23 cellular contexts compared by ENCODE assay signal in genomic region chr9:98306384-98307145, GRCh38. TPM values are rescaled to one million over a fixed set of nuclear protein-coding genes. Genes with fewer than 3 reads are reported as not detected.
DNase-seq lines count a peak whose midpoint lies in the region; ATAC-seq and TF ChIP-seq lines count a peak whose summit lies in the region.
"Had no signal": no experiment of that assay in that cellular context is flagged by ENCODE, and none has a peak within 500 bp of the region (broad histone marks: within the 10 kb centered on the region; RNA-seq: fewer than 3 reads in every experiment).

No MANE protein-coding gene starts in this region.

- TF ChIP-seq CTCF in heart right ventricle (IDR thresholded peaks at IDR 0.05) (no peak), glutamatergic neuron (IDR thresholded peaks at IDR 0.05; ENCODE audit: partially characterized antibody, unreplicated experiment) (no peak)

- peak overlapping the region; percentile 93 for H3K27ac Mint-ChIP-seq in glutamatergic neuron (ENCODE audit: unreplicated experiment)
- H3K27ac Mint-ChIP-seq: activated CD8-positive, alpha-beta memory T cell treated with anti-CD3 and anti-CD28 coated beads, Interleukin-2, amount 10 ng/mL, durations not matched to agents 7 days and 5 days; activated naive CD4-positive, alpha-beta T cell treated with anti-CD3 and anti-CD28 coated beads, Interleukin-2, amount 50 U/mL, for 24 hours; memory B cell; T-helper 1 cell treated with Interleukin-12 subunit alpha and Interleukin-12 subunit beta and Interleukin-4 antibody, amounts not matched to agents 30 μg/mL and 1 μg/mL, for 36 hours had no signal

- no peaks in the 10 kb centered on the region for H3K36me3 ChIP-seq in heart right ventricle
- H3K36me3 ChIP-seq: BLaER1 treated with 17β-estradiol and CSF1 and Interleukin-3, amounts not matched to agents 10 nM and 100 nM; stomach; tibial nerve had no signal

- H3K36me3 Mint-ChIP-seq in glutamatergic neuron (ENCODE audit: unreplicated experiment) = peaks cover 4% of the 10 kb centered on the region
- H3K36me3 Mint-ChIP-seq: activated CD8-positive, alpha-beta memory T cell treated with anti-CD3 and anti-CD28 coated beads, Interleukin-2, amount 10 ng/mL, durations not matched to agents 7 days and 5 days; activated naive CD4-positive, alpha-beta T cell treated with anti-CD3 and anti-CD28 coated beads, Interleukin-2, amount 50 U/mL, for 24 hours; memory B cell; naive B cell had no signal

- ATAC-seq in heart right ventricle (peak in 6 of 8 donors; percentile 53 to 81 (median 72)), left cardiac atrium (no peak), HG03571 (IDR thresholded peaks at IDR 0.05; ENCODE audit: unreplicated experiment) (no peak)
- ATAC-seq: activated CD8-positive, alpha-beta memory T cell treated with anti-CD3 and anti-CD28 coated beads, Interleukin-2, amount 10 ng/mL, durations not matched to agents 7 days and 5 days had no signal

- peaks cover 0 to 16% (median 6%) of the 10 kb centered on the region in 9 donors for H3K4me1 ChIP-seq in heart right ventricle
- H3K4me1 ChIP-seq: BLaER1 treated with 17β-estradiol and CSF1 and Interleukin-3, amounts not matched to agents 10 nM and 100 nM had no signal

- intact Hi-C loops in heart right ventricle (cut with DNase I) (no loop called here), left cardiac atrium (cut with DNase I) (no loop called here)

- WGBS in heart right ventricle, 2 donors = 35 to 43% methylated on average over 7 of the region's 7 CpGs

- H3K27me3 ChIP-seq in heart right ventricle = no peaks in the 10 kb centered on the region
- H3K27me3 ChIP-seq: BLaER1 treated with 17β-estradiol and CSF1 and Interleukin-3, amounts not matched to agents 10 nM and 100 nM; stomach; tibial nerve had no signal

- H3K9me3 ChIP-seq in heart right ventricle = no peaks in the 10 kb centered on the region
- H3K9me3 ChIP-seq: BLaER1 treated with 17β-estradiol and CSF1 and Interleukin-3, amounts not matched to agents 10 nM and 100 nM; stomach; tibial nerve had no signal

- H3K27me3 Mint-ChIP-seq in glutamatergic neuron (ENCODE audit: unreplicated experiment) = peaks cover 19% of the 10 kb centered on the region
- H3K27me3 Mint-ChIP-seq: activated CD8-positive, alpha-beta memory T cell treated with anti-CD3 and anti-CD28 coated beads, Interleukin-2, amount 10 ng/mL, durations not matched to agents 7 days and 5 days; activated naive CD4-positive, alpha-beta T cell treated with anti-CD3 and anti-CD28 coated beads, Interleukin-2, amount 50 U/mL, for 24 hours had no signal

- H3K4me3 ChIP-seq in heart right ventricle = no peak overlapping the region
- H3K4me3 ChIP-seq: BLaER1 treated with 17β-estradiol and CSF1 and Interleukin-3, amounts not matched to agents 10 nM and 100 nM; stomach; tibial nerve had no signal

- DNase-seq in heart right ventricle (peak in 1 of 2 donors; percentile 10), left cardiac atrium (no peak), SK-N-DZ (ENCODE audit: low spot score) (peak; percentile 90), glutamatergic neuron (peak; percentile 51), pons (ENCODE audit: low spot score) (no peak), NCI-H187 (lab: John Stamatoyannopoulos, UW) (no peak)
- DNase-seq in activated CD4-positive, alpha-beta T cell treated with anti-CD3 and anti-CD28 coated beads, Interleukin-2, amount 50 U/mL, for 48 hours = no peak
- DNase-seq: activated CD4-positive, alpha-beta T cell treated with anti-CD3 and anti-CD28 coated beads for 48 hours; activated CD8-positive, alpha-beta memory T cell treated with anti-CD3 and anti-CD28 coated beads, Interleukin-2, amount 10 ng/mL, durations not matched to agents 7 days and 5 days; Calu3; erythroblast; GOT3; kidney; naive B cell; NCI-H1105; right cardiac atrium; stomach had no signal

- peak overlapping the region in 2 of 10 donors; percentile 22 to 44 for H3K27ac ChIP-seq in heart right ventricle
- H3K27ac ChIP-seq: BLaER1 treated with 17β-estradiol and CSF1 and Interleukin-3, amounts not matched to agents 10 nM and 100 nM; stomach; tibial nerve had no signal

- H3K4me1 Mint-ChIP-seq in glutamatergic neuron (ENCODE audit: low read depth, unreplicated experiment) = peaks cover 23% of the 10 kb centered on the region
- H3K4me1 Mint-ChIP-seq: activated CD8-positive, alpha-beta memory T cell treated with anti-CD3 and anti-CD28 coated beads, Interleukin-2, amount 10 ng/mL, durations not matched to agents 7 days and 5 days; activated naive CD4-positive, alpha-beta T cell treated with anti-CD3 and anti-CD28 coated beads, Interleukin-2, amount 50 U/mL, for 24 hours; memory B cell; naive B cell had no signal

- peaks cover 16% of the 10 kb centered on the region for H3K9me3 Mint-ChIP-seq in glutamatergic neuron (ENCODE audit: unreplicated experiment)
- H3K9me3 Mint-ChIP-seq: activated naive CD4-positive, alpha-beta T cell treated with anti-CD3 and anti-CD28 coated beads, Interleukin-2, amount 50 U/mL, for 24 hours; memory B cell; naive B cell; T-helper 1 cell treated with Interleukin-12 subunit alpha and Interleukin-12 subunit beta and Interleukin-4 antibody, amounts not matched to agents 30 μg/mL and 1 μg/mL, for 36 hours had no signal

- H3K4me3 Mint-ChIP-seq in glutamatergic neuron (ENCODE audit: unreplicated experiment) = peak overlapping the region; percentile 55
- H3K4me3 Mint-ChIP-seq: activated CD8-positive, alpha-beta memory T cell treated with anti-CD3 and anti-CD28 coated beads, Interleukin-2, amount 10 ng/mL, durations not matched to agents 7 days and 5 days; activated naive CD4-positive, alpha-beta T cell treated with anti-CD3 and anti-CD28 coated beads, Interleukin-2, amount 50 U/mL, for 24 hours; memory B cell; naive B cell; T-helper 1 cell treated with Interleukin-12 subunit alpha and Interleukin-12 subunit beta and Interleukin-4 antibody, amounts not matched to agents 30 μg/mL and 1 μg/mL, for 36 hours had no signal

RNA-seq across cellular contexts. Expression of gene TBC1D2, which starts 51.1 kb away (rescaled TPM):
- 1 to 10 TPM in 9 of 10 donors, under 1 TPM in 1; 0.49 to 4.3 (median 1.7) TPM for total RNA-seq in heart right ventricle
- polyA plus RNA-seq in heart right ventricle = 1 to 10 TPM; 2.3 to 2.8 TPM
- 1 to 10 TPM; 4.4 to 5.3 TPM for total RNA-seq in left cardiac atrium
- polyA plus RNA-seq in SK-N-DZ (2014; cell fraction: cytosol; rRNA removed) = 1.1 and 1.5 TPM in 2 replicates
- 1.7 and 3.2 TPM in 2 replicates for polyA plus RNA-seq in SK-N-DZ (2014; cell fraction: nucleus; rRNA removed)
- total RNA-seq in glutamatergic neuron (ENCODE audit: unreplicated experiment) = 7.6 TPM

Comparison
In these comparisons a context has a peak if more than half of its experiments do, and no peak if none do; other contexts are left out.
1. ATAC-seq: peak in heart right ventricle (6 of 8); none in left cardiac atrium (0 of 2) and HG03571 (single experiment).
2. DNase-seq: peak in SK-N-DZ (single experiment) and glutamatergic neuron (single experiment); none in left cardiac atrium (single experiment), pons (single experiment), NCI-H187 (0 of 2) and activated CD4-positive, alpha-beta T cell treated with anti-CD3 and anti-CD28 coated beads, Interleukin-2, amount 50 U/mL, for 48 hours (0 of 2).